Comparison of ENCODE assay signal across 15 cellular contexts in genomic region chr10:132632091-132632561, GRCh38.
A peak's percentile ranks its signal among the peaks of the same experiment; 100 is the strongest.
DNase-seq lines count a peak whose midpoint lies in the region; ATAC-seq and TF ChIP-seq lines count a peak whose summit lies in the region.
"Had no signal": no experiment of that assay in that cellular context is flagged by ENCODE, and none has a peak within 500 bp of the region (broad histone marks: within the 10 kb centered on the region; RNA-seq: fewer than 3 reads in every experiment).

No MANE protein-coding gene starts in this region.

- in situ Hi-C loops in gastrocnemius medialis (cut with MboI; ENCODE audit: low sequenced_read_pairs in 4 of 4), result loop anchor here (5.0 to 25.0 kb wide), 5 partner anchors 95 to 245 kb away; partner anchors contain the start of genes INPP5A (in 4 of the 4) and PWWP2B (in 3 of the 4)
- in situ Hi-C loops in GM13976 (cut with MboI; ENCODE audit: low sequenced_read_pairs, unreplicated experiment), result loop anchor here (25.0 kb wide), 1 partner anchor 420 kb away; no protein-coding TSS in a partner anchor

- TF ChIP-seq POLR2A in gastrocnemius medialis (IDR thresholded peaks at IDR 0.05), result no peak

- intact Hi-C loops in CD14-positive monocyte (cut with micrococcal nuclease) (loop anchor here (10.0 kb wide), 4 partner anchors 57 to 407 kb away; partner anchors contain the start of genes INPP5A (in 1 of the 2) and PWWP2B (in 1 of the 2)), lower lobe of right lung (cut with DNase I) (no loop called here), gastrocnemius medialis (cut with DNase I; ENCODE audit: low total_unique reads) (loop anchor here (2.0 kb wide), 2 partner anchors 43 to 123 kb away; no protein-coding TSS in a partner anchor)

- peaks cover 20% of the 10 kb centered on the region for H3K4me1 Mint-ChIP-seq in CD14-positive monocyte
- H3K4me1 Mint-ChIP-seq in effector memory CD8-positive, alpha-beta T cell (ENCODE audit: low read depth in 2 of 2), result peaks cover 19 to 23% of the 10 kb centered on the region in 2 donors

- H3K27me3 ChIP-seq in duodenal mucosa (ENCODE audit: control insufficient read depth in 1 of 2, insufficient read depth in 2 of 2, low read length in 2 of 2), result no peaks in the 10 kb centered on the region
- no peaks in the 10 kb centered on the region for H3K27me3 ChIP-seq in lower lobe of right lung (ENCODE audit: low read depth)
- no peaks in the 10 kb centered on the region for H3K27me3 ChIP-seq in gastrocnemius medialis

- H3K36me3 ChIP-seq in duodenal mucosa (ENCODE audit: control insufficient read depth in 1 of 2, insufficient read depth in 2 of 2, low read length in 2 of 2), result no peaks in the 10 kb centered on the region
- no peaks in the 10 kb centered on the region for H3K36me3 ChIP-seq in lower lobe of right lung
- no peaks in the 10 kb centered on the region for H3K36me3 ChIP-seq in gastrocnemius medialis

- TF ChIP-seq CTCF in CD14-positive monocyte (IDR thresholded peaks at IDR 0.05), result no peak
- no peak for TF ChIP-seq CTCF in lower lobe of right lung (IDR thresholded peaks at IDR 0.05)
- no peak for TF ChIP-seq CTCF in gastrocnemius medialis (IDR thresholded peaks at IDR 0.05 in 4 of 5, conservative IDR thresholded peaks at IDR 0.05 in 1 of 5)
- no peak for TF ChIP-seq CTCF in GM13976 (IDR thresholded peaks at IDR 0.05; ENCODE audit: borderline replicate concordance, control extremely low read depth, extremely low read depth, insufficient read depth, missing control alignments)

- no peak for ATAC-seq in lower lobe of right lung
- ATAC-seq in gastrocnemius medialis, result peak; percentile 43 to 46
- ATAC-seq in effector memory CD8-positive, alpha-beta T cell (replicated peaks), result no peak
- ATAC-seq in HG02852 (IDR thresholded peaks at IDR 0.05; ENCODE audit: unreplicated experiment), result no peak
- ATAC-seq: T-cell had no signal

- no peak overlapping the region for H3K4me3 ChIP-seq in duodenal mucosa (ENCODE audit: low read depth in 1 of 2, low read length in 2 of 2)
- H3K4me3 ChIP-seq in lower lobe of right lung, result no peak overlapping the region
- peak overlapping the region in 2 of 4 donors; percentile 5 to 12 for H3K4me3 ChIP-seq in gastrocnemius medialis

- H3K9me3 Mint-ChIP-seq in CD14-positive monocyte, result peaks cover 0 to 2% (median 0%) of the 10 kb centered on the region in 7 donors
- H3K9me3 Mint-ChIP-seq in effector memory CD8-positive, alpha-beta T cell, result no peaks in the 10 kb centered on the region
- H3K9me3 Mint-ChIP-seq: activated T-helper 2 cell treated with anti-CD3 and anti-CD28 coated beads, Interferon-gamma antibody, Interleukin-2, Interleukin-4, amounts not matched to agents 10 μg/mL and 5 μg/mL and 100 μg/mL, durations not matched to agents 14 hours and 24 hours and 36 hours; T-cell had no signal

- peaks cover 10 to 14% of the 10 kb centered on the region in 2 donors for H3K36me3 Mint-ChIP-seq in CD14-positive monocyte
- H3K36me3 Mint-ChIP-seq in effector memory CD8-positive, alpha-beta T cell (ENCODE audit: insufficient read depth), result no peaks in the 10 kb centered on the region
- H3K36me3 Mint-ChIP-seq: T-cell had no signal

- peak overlapping the region; percentile 46 for H3K27ac ChIP-seq in duodenal mucosa (ENCODE audit: low read depth, low read length)
- H3K27ac ChIP-seq in lower lobe of right lung, result peak overlapping the region; percentile 79
- H3K27ac ChIP-seq in gastrocnemius medialis, result peak overlapping the region; percentile 90 to 99 (median 92)

- H3K9ac ChIP-seq in duodenal mucosa (ENCODE audit: low read depth in 1 of 2, low read length in 2 of 2), result peak overlapping the region in 1 of 2 donors; percentile 36

- no peak overlapping the region for H3K4me3 Mint-ChIP-seq in CD14-positive monocyte
- no peak overlapping the region for H3K4me3 Mint-ChIP-seq in effector memory CD8-positive, alpha-beta T cell
- H3K4me3 Mint-ChIP-seq: T-cell had no signal

- H3K27ac Mint-ChIP-seq in CD14-positive monocyte, result peak overlapping the region in 1 of 7 donors; percentile 50
- H3K27ac Mint-ChIP-seq in effector memory CD8-positive, alpha-beta T cell, result no peak overlapping the region
- H3K27ac Mint-ChIP-seq: activated T-helper 2 cell treated with anti-CD3 and anti-CD28 coated beads, Interferon-gamma antibody, Interleukin-2, Interleukin-4, amounts not matched to agents 10 μg/mL and 5 μg/mL and 100 μg/mL, durations not matched to agents 14 hours and 24 hours and 36 hours; T-cell had no signal

- DNase-seq in CD14-positive monocyte (ENCODE audit: low spot score) (peak; percentile 40), lower lobe of right lung (peak; percentile 35), gastrocnemius medialis (peak; percentile 79 to 87), OCI-M2 (lab: John Stamatoyannopoulos, UW; ENCODE audit: unreplicated experiment) (no peak), GM13976 (ENCODE audit: low spot score) (no peak)
- no peak for DNase-seq in effector memory CD8-positive, alpha-beta T cell
- DNase-seq: ACHN; activated CD4-positive, alpha-beta T cell treated with anti-CD3 and anti-CD28 coated beads, Interleukin-2, amount 50 U/mL, for 1 hour; central memory CD4-positive, alpha-beta T cell; erythroblast; OCI-M1; T-cell had no signal

- H3K9me3 ChIP-seq in duodenal mucosa (ENCODE audit: control insufficient read depth in 1 of 2, low read length in 2 of 2) (no peaks in the 10 kb centered on the region), lower lobe of right lung (no peaks in the 10 kb centered on the region), gastrocnemius medialis (no peaks in the 10 kb centered on the region)

- H3K4me1 ChIP-seq in duodenal mucosa (ENCODE audit: control insufficient read depth in 1 of 2, insufficient read depth in 2 of 2, low read length in 2 of 2), result peaks cover 38 to 40% of the 10 kb centered on the region in 2 donors
- H3K4me1 ChIP-seq in lower lobe of right lung, result peaks cover 61% of the 10 kb centered on the region
- H3K4me1 ChIP-seq in gastrocnemius medialis, result peaks cover 66% of the 10 kb centered on the region in 2 donors

- no peaks in the 10 kb centered on the region for H3K27me3 Mint-ChIP-seq in CD14-positive monocyte (ENCODE audit: low read depth in 3 of 3)
- no peaks in the 10 kb centered on the region for H3K27me3 Mint-ChIP-seq in effector memory CD8-positive, alpha-beta T cell
- H3K27me3 Mint-ChIP-seq: T-cell had no signal

Comparison
In these comparisons a context has a peak if more than half of its experiments do, and no peak if none do; other contexts are left out.
1. DNase-seq: peak in CD14-positive monocyte (single experiment), lower lobe of right lung (single experiment) and gastrocnemius medialis (2 of 2); none in effector memory CD8-positive, alpha-beta T cell (0 of 3), OCI-M2 (single experiment) and GM13976 (single experiment).
2. ATAC-seq: peak in gastrocnemius medialis (2 of 2); none in lower lobe of right lung (0 of 2), effector memory CD8-positive, alpha-beta T cell (single experiment) and HG02852 (single experiment).
3. Peak in every context shown above with its lines, with median percentiles within 50 percentile points of each other: H3K27ac ChIP-seq.